ENCODE assay signal across 8 cellular contexts in the genomic region with DNA sequence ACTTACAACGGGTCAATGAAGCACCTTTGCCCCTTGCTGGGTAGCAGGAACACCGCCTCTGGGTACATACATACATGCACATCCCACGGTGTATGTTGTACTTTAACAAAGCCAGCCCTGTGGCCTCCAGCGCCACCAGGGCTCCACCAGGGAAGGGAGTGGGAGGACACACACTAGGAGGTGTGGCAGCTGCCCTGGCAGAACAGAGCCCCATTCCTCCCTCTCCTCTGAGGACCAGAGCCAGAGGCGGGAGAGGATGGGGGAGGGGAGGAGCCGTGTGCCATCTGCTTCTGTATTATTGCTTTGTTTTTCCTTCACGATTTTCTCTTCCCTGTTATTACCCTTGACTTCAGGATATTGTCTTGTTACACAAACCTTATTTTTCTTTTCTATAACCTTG.
DNase-seq lines count a peak whose midpoint lies in the region; ATAC-seq, FAIRE-seq and TF ChIP-seq lines count a peak whose summit lies in the region.

No MANE protein-coding gene starts in this region.

- H3K4me3 ChIP-seq in HUES64 (ENCODE audit: low read length) (no peak overlapping the region), psoas muscle (no peak overlapping the region)

- H3K36me3 ChIP-seq in HUES64 (ENCODE audit: insufficient read depth, low read length) (peaks cover 22% of the 10 kb centered on the region; the same call in 1 of the 2 replicates), psoas muscle (ENCODE audit: insufficient read depth in 1 of 2, low read depth in 1 of 2) (peaks cover 0 to 2% of the 10 kb centered on the region in 2 donors)

- intact Hi-C loops in psoas muscle (cut with DNase I), result loop anchor here (1.0 to 5.0 kb wide), 3 partner anchors 161 to 286 kb away; a partner anchor contains a TSS

- H3K27me3 ChIP-seq in HUES64 (ENCODE audit: insufficient read depth, low read length), result no peaks in the 10 kb centered on the region
- H3K27me3 ChIP-seq in psoas muscle (ENCODE audit: insufficient read depth in 3 of 3, low read length in 2 of 3), result no peaks in the 10 kb centered on the region

- H3K27ac ChIP-seq in HUES64 (ENCODE audit: low read depth, low read length), result 0 out of 2 replicates have a peak overlapping the region, but pooled peaks have one; percentile 18
- peak overlapping the region; percentile 14 for H3K27ac ChIP-seq in psoas muscle

- no peak for FAIRE-seq in frontal cortex (lab: Jason Lieb, UNC)

- no peak for TF ChIP-seq CTCF in psoas muscle (IDR thresholded peaks at IDR 0.05)

- ATAC-seq in psoas muscle, result peak; percentile 79 to 90 (median 88)

- DNase-seq in NCI-H748 (lab: John Stamatoyannopoulos, UW; ENCODE audit: unreplicated experiment) (peak; percentile 93), frontal cortex (ENCODE audit: low spot score in 2 of 2) (peak; percentile 14 to 28), psoas muscle (peak; percentile 46 to 72), SKM-1 treated with dmso at 0.1 percent for 144 hours (lab: John Stamatoyannopoulos, UW; ENCODE audit: unreplicated experiment) (no peak), H4 (ENCODE audit: low spot score) (no peak), NCI-H1930 (lab: John Stamatoyannopoulos, UW) (no peak)
- DNase-seq in activated CD4-positive, alpha-beta T cell treated with anti-CD3 and anti-CD28 coated beads, Interleukin-2, amount 50 U/mL, for 48 hours, result no peak

- H3K9ac ChIP-seq in HUES64 (ENCODE audit: low read depth, low read length), result no peak overlapping the region

- H3K9me3 ChIP-seq in HUES64 (ENCODE audit: insufficient read depth, low read depth, low read length) (no peaks in the 10 kb centered on the region), psoas muscle (no peaks in the 10 kb centered on the region)

- H3K4me1 ChIP-seq in HUES64 (ENCODE audit: insufficient read depth, low read length) (peaks cover 17% of the 10 kb centered on the region), psoas muscle (peaks cover 26% of the 10 kb centered on the region)

- 75% methylated on average over 4 of the region's 7 CpGs for WGBS in HUES64
- 18 to 27% (median 25%) methylated on average over 7 of the region's 7 CpGs for WGBS in psoas muscle, 3 donors

Comparison
In these comparisons a context has a peak if more than half of its experiments do, and no peak if none do; other contexts are left out.
1. DNase-seq: peak in NCI-H748 (single experiment), frontal cortex (2 of 2) and psoas muscle (2 of 2); none in SKM-1 treated with dmso at 0.1 percent for 144 hours (single experiment), H4 (single experiment), activated CD4-positive, alpha-beta T cell treated with anti-CD3 and anti-CD28 coated beads, Interleukin-2, amount 50 U/mL, for 48 hours (0 of 2) and NCI-H1930 (0 of 2).